Comparison of ENCODE assay signal across 26 cellular contexts in genomic region chr3:132422531-132422930, GRCh38.
"Had no signal": no experiment of that assay in that cellular context is flagged by ENCODE, and none has a peak within 500 bp of the region (broad histone marks: within the 10 kb centered on the region; RNA-seq: fewer than 3 reads in every experiment).

No MANE protein-coding gene starts in this region.

- H3K36me3 ChIP-seq: lower lobe of right lung, neural progenitor cell, pancreas had no signal

- H2AFZ ChIP-seq: neural progenitor cell had no signal

- FAIRE-seq: keratinocyte, pancreas had no signal

- ATAC-seq: effector memory CD8-positive, alpha-beta T cell; gastrocnemius medialis; heart right ventricle; lower lobe of right lung; natural killer cell treated with Interleukin-12 subunit alpha and Interleukin-12 subunit beta and Interleukin-15 and Interleukin-18, amount 100 ng/mL, for 72 hours; pancreas; right cardiac atrium; stimulated activated naive B cell treated with anti-CD40 and anti-IgM and Interleukin-4, amounts not matched to agents 10 μg/mL and 1 μg/mL and 100 μg/mL, for 72 hours; stimulated activated naive CD8-positive, alpha-beta T cell treated with anti-CD3 and anti-CD28 coated beads, Interleukin-15, amount 100 ng/mL, for 72 hours had no signal

- H3K9me3 Mint-ChIP-seq: dendritic cell treated with granulocyte-macrophage colony-stimulating factor and Interleukin-4, amounts not matched to agents 40 ng/mL and 50 ng/mL, for 4 days; effector memory CD8-positive, alpha-beta T cell; immature natural killer cell; memory B cell; mesothelial cell of epicardium; natural killer cell treated with Interleukin-12 subunit alpha and Interleukin-12 subunit beta and Interleukin-15 and Interleukin-18, amount 100 ng/mL, for 72 hours; neural progenitor cell; stimulated activated naive B cell treated with anti-CD40 and anti-IgM and Interleukin-4, amounts not matched to agents 10 μg/mL and 1 μg/mL and 100 μg/mL, for 72 hours; stimulated activated naive CD8-positive, alpha-beta T cell treated with anti-CD3 and anti-CD28 coated beads, Interleukin-15, amount 100 ng/mL, for 72 hours had no signal

- H3K27ac Mint-ChIP-seq: dendritic cell treated with granulocyte-macrophage colony-stimulating factor and Interleukin-4, amounts not matched to agents 40 ng/mL and 50 ng/mL, for 4 days; effector memory CD8-positive, alpha-beta T cell; immature natural killer cell; memory B cell; mesothelial cell of epicardium; natural killer cell treated with Interleukin-12 subunit alpha and Interleukin-12 subunit beta and Interleukin-15 and Interleukin-18, amount 100 ng/mL, for 72 hours; neural progenitor cell; progenitor cell of endocrine pancreas; stimulated activated naive B cell treated with anti-CD40 and anti-IgM and Interleukin-4, amounts not matched to agents 10 μg/mL and 1 μg/mL and 100 μg/mL, for 72 hours had no signal

- H3K9ac ChIP-seq: neural progenitor cell had no signal

- H3K27me3 ChIP-seq: esophagus muscularis mucosa, gastrocnemius medialis, heart right ventricle, neural progenitor cell, pancreas, spleen, testis, tibial nerve had no signal

- H3K9me3 ChIP-seq: esophagus muscularis mucosa, gastrocnemius medialis, heart right ventricle, left ventricle myocardium inferior, lower lobe of right lung, pancreas, spleen, testis, tibial nerve had no signal

- H3K36me3 Mint-ChIP-seq: immature natural killer cell had no signal

- H3K4me2 ChIP-seq: neural progenitor cell had no signal

- H3K4me3 ChIP-seq: esophagus muscularis mucosa, gastrocnemius medialis, heart right ventricle, left ventricle myocardium inferior, lower lobe of right lung, neural progenitor cell, pancreas, spleen, testis, tibial nerve had no signal

- H3K27ac ChIP-seq: epithelial cell of prostate, esophagus muscularis mucosa, gastrocnemius medialis, heart right ventricle, left ventricle myocardium inferior, lower lobe of right lung, neural progenitor cell, pancreas, spleen, testis, tibial nerve had no signal

- H3K27me3 Mint-ChIP-seq: dendritic cell treated with granulocyte-macrophage colony-stimulating factor and Interleukin-4, amounts not matched to agents 40 ng/mL and 50 ng/mL, for 4 days; effector memory CD8-positive, alpha-beta T cell; memory B cell; natural killer cell treated with Interleukin-12 subunit alpha and Interleukin-12 subunit beta and Interleukin-15 and Interleukin-18, amount 100 ng/mL, for 72 hours; progenitor cell of endocrine pancreas; stimulated activated naive B cell treated with anti-CD40 and anti-IgM and Interleukin-4, amounts not matched to agents 10 μg/mL and 1 μg/mL and 100 μg/mL, for 72 hours; stimulated activated naive CD8-positive, alpha-beta T cell treated with anti-CD3 and anti-CD28 coated beads, Interleukin-15, amount 100 ng/mL, for 72 hours had no signal

- H3K4me3 Mint-ChIP-seq: dendritic cell treated with granulocyte-macrophage colony-stimulating factor and Interleukin-4, amounts not matched to agents 40 ng/mL and 50 ng/mL, for 4 days; effector memory CD8-positive, alpha-beta T cell; immature natural killer cell; memory B cell; mesothelial cell of epicardium; natural killer cell treated with Interleukin-12 subunit alpha and Interleukin-12 subunit beta and Interleukin-15 and Interleukin-18, amount 100 ng/mL, for 72 hours; neural progenitor cell; stimulated activated naive B cell treated with anti-CD40 and anti-IgM and Interleukin-4, amounts not matched to agents 10 μg/mL and 1 μg/mL and 100 μg/mL, for 72 hours; stimulated activated naive CD8-positive, alpha-beta T cell treated with anti-CD3 and anti-CD28 coated beads, Interleukin-15, amount 100 ng/mL, for 72 hours had no signal

- DNase-seq: effector memory CD8-positive, alpha-beta T cell; gastrocnemius medialis; heart right ventricle; immature natural killer cell; left ventricle myocardium inferior; lower lobe of right lung; nucleus accumbens; pancreas; right cardiac atrium; spleen; stimulated activated CD4-positive, alpha-beta T cell treated with anti-CD3 and anti-CD28 coated beads, Interleukin-15, amount 100 ng/mL, for 24 hours; stimulated activated CD4-positive, alpha-beta T cell treated with anti-CD3 and anti-CD28 coated beads, Interleukin-2, amount 100 ng/mL, for 24 hours; stimulated activated CD4-positive, alpha-beta T cell treated with anti-CD3 and anti-CD28 coated beads, Interleukin-4, amount 100 ng/mL, for 4 hours; stimulated activated naive B cell treated with anti-CD40 and anti-IgM and Interleukin-4, amounts not matched to agents 10 μg/mL and 1 μg/mL and 100 μg/mL, for 72 hours; stimulated activated naive CD8-positive, alpha-beta T cell treated with anti-CD3 and anti-CD28 coated beads, Interleukin-15, amount 100 ng/mL, for 72 hours; testis had no signal
